14 cellular contexts compared by ENCODE assay signal in the genomic region with DNA sequence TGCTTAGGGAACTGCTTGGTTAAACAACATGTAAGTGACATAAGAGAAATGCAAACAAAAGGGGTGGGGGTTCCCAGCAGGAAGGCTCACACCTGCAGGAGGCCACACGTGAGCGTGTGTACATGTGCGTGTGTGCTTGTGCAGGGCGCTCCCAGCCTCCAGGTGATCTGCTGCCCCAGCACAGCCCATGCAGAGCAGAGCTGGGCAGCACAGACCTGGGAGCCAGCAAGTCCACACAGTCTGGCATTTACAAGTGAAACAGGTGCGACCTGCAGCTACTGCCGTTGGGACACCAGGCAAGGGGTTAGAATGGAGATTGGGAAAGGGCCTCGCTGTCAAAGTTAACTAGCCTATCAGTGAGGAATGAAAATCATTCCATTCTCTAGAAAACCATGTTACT. TPM values are rescaled to one million over a fixed set of nuclear protein-coding genes. Genes with fewer than 3 reads are reported as not detected.
A peak's percentile ranks its signal among the peaks of the same experiment; 100 is the strongest.
DNase-seq lines count a peak whose midpoint lies in the region; ATAC-seq and TF ChIP-seq lines count a peak whose summit lies in the region.
"Had no signal": no experiment of that assay in that cellular context is flagged by ENCODE, and none has a peak within 500 bp of the region (broad histone marks: within the 10 kb centered on the region; RNA-seq: fewer than 3 reads in every experiment).

No MANE protein-coding gene starts in this region.

- no peaks in the 10 kb centered on the region for H4K20me1 ChIP-seq in neural progenitor cell (ENCODE audit: low read depth)

- peak; percentile 11 for DNase-seq in Calu3
- DNase-seq in NCI-H2081 (lab: John Stamatoyannopoulos, UW) = peak; percentile 89 to 96
- no peak for DNase-seq in neural progenitor cell (ENCODE audit: low spot score)
- no peak for DNase-seq in cardiac septum (ENCODE audit: low spot score)
- DNase-seq in SKM-1 treated with dmso at 0.1 percent for 144 hours (lab: John Stamatoyannopoulos, UW; ENCODE audit: unreplicated experiment) = no peak
- no peak for DNase-seq in type B pancreatic cell (ENCODE audit: extremely low spot score, unreplicated experiment)
- DNase-seq: amniotic stem cell, NCI-H446 treated with DMSO at 0.1 percent for 48 hours, T-helper 9 cell had no signal

- H3K27me3 ChIP-seq in neural progenitor cell = no peaks in the 10 kb centered on the region
- H3K27me3 ChIP-seq: neutrophil had no signal

- H3K9ac ChIP-seq in neural progenitor cell = no peak overlapping the region

- H3K9me3 Mint-ChIP-seq in Calu3 (ENCODE audit: low read depth, unreplicated experiment) (no peaks in the 10 kb centered on the region), neural progenitor cell (no peaks in the 10 kb centered on the region), type B pancreatic cell (no peaks in the 10 kb centered on the region)
- H3K9me3 Mint-ChIP-seq in activated T-helper 17 cell treated with anti-CD3 and anti-CD28 coated beads, Interleukin-2, amount 50 U/mL, for 72 hours = no peaks in the 10 kb centered on the region

- ATAC-seq in activated T-helper 17 cell treated with anti-CD3 and anti-CD28 coated beads, Interleukin-2, amount 50 U/mL, for 72 hours (replicated peaks) = no peak
- ATAC-seq in GM19395 (IDR thresholded peaks at IDR 0.05; ENCODE audit: unreplicated experiment) = no peak
- ATAC-seq: HCT116, Right ventricle myocardium inferior had no signal

- H3K27ac Mint-ChIP-seq in Calu3 (ENCODE audit: unreplicated experiment) (no peak overlapping the region), neural progenitor cell (no peak overlapping the region), type B pancreatic cell (no peak overlapping the region)
- H3K27ac Mint-ChIP-seq in activated T-helper 17 cell treated with anti-CD3 and anti-CD28 coated beads, Interleukin-2, amount 50 U/mL, for 72 hours = peak overlapping the region; percentile 0

- no peaks in the 10 kb centered on the region for H3K27me3 Mint-ChIP-seq in Calu3 (ENCODE audit: unreplicated experiment)
- H3K27me3 Mint-ChIP-seq in activated T-helper 17 cell treated with anti-CD3 and anti-CD28 coated beads, Interleukin-2, amount 50 U/mL, for 72 hours = no peaks in the 10 kb centered on the region
- peaks cover 2% of the 10 kb centered on the region for H3K27me3 Mint-ChIP-seq in neural progenitor cell (ENCODE audit: insufficient read depth, low read depth)
- H3K27me3 Mint-ChIP-seq in type B pancreatic cell = no peaks in the 10 kb centered on the region

- TF ChIP-seq CTCF in Calu3 (IDR thresholded peaks at IDR 0.05; ENCODE audit: unreplicated experiment) (no peak), neural progenitor cell (IDR thresholded peaks at IDR 0.05) (no peak), type B pancreatic cell (conservative IDR thresholded peaks at IDR 0.05) (no peak)

- peaks cover 29% of the 10 kb centered on the region for H3K4me1 Mint-ChIP-seq in Calu3 (ENCODE audit: low read depth, unreplicated experiment)
- peaks cover 8% of the 10 kb centered on the region for H3K4me1 Mint-ChIP-seq in activated T-helper 17 cell treated with anti-CD3 and anti-CD28 coated beads, Interleukin-2, amount 50 U/mL, for 72 hours
- H3K4me1 Mint-ChIP-seq in neural progenitor cell = peaks cover 9% of the 10 kb centered on the region
- H3K4me1 Mint-ChIP-seq in type B pancreatic cell (ENCODE audit: unreplicated experiment) = peaks cover 30% of the 10 kb centered on the region

- no peaks in the 10 kb centered on the region for H3K79me2 ChIP-seq in neural progenitor cell (ENCODE audit: low read depth)

- H3K36me3 ChIP-seq in neural progenitor cell = no peaks in the 10 kb centered on the region
- H3K36me3 ChIP-seq: neutrophil had no signal

- H3K36me3 Mint-ChIP-seq in Calu3 (ENCODE audit: insufficient read depth, unreplicated experiment) = peaks cover 12% of the 10 kb centered on the region
- peaks cover 33% of the 10 kb centered on the region for H3K36me3 Mint-ChIP-seq in activated T-helper 17 cell treated with anti-CD3 and anti-CD28 coated beads, Interleukin-2, amount 50 U/mL, for 72 hours (ENCODE audit: low read depth)
- H3K36me3 Mint-ChIP-seq in neural progenitor cell = peaks cover 8% of the 10 kb centered on the region
- H3K36me3 Mint-ChIP-seq in type B pancreatic cell = peaks cover 9% of the 10 kb centered on the region

- H3K4me2 ChIP-seq in neural progenitor cell = peak overlapping the region; percentile 7

- H3K9me3 ChIP-seq in neural progenitor cell (ENCODE audit: low read depth) = no peaks in the 10 kb centered on the region
- H3K9me3 ChIP-seq: neutrophil had no signal

- CTCF ChIA-PET in Calu3 (lab: Charles Lee) = interaction anchor here (0.6 kb wide), 1 partner anchor 84 kb away, joined by 3 read pairs; no protein-coding TSS in a partner anchor

- H3K4me1 ChIP-seq in neural progenitor cell = peaks cover 14% of the 10 kb centered on the region

- no peak overlapping the region for H3K27ac ChIP-seq in neural progenitor cell
- H3K27ac ChIP-seq: neutrophil had no signal

- BruUV-seq in Calu3 (replicated peaks; lab: Mats Ljungman, UMichigan) = no TSS peak

- H3F3A ChIP-seq in neural progenitor cell (ENCODE audit: low read depth) = no peaks in the 10 kb centered on the region

- H3K4me3 Mint-ChIP-seq in Calu3 (ENCODE audit: low read depth, unreplicated experiment) = no peak overlapping the region
- no peak overlapping the region for H3K4me3 Mint-ChIP-seq in activated T-helper 17 cell treated with anti-CD3 and anti-CD28 coated beads, Interleukin-2, amount 50 U/mL, for 72 hours
- no peak overlapping the region for H3K4me3 Mint-ChIP-seq in neural progenitor cell
- no peak overlapping the region for H3K4me3 Mint-ChIP-seq in type B pancreatic cell

- H3K4me3 ChIP-seq in neural progenitor cell = no peak overlapping the region

- no peak overlapping the region for H2AFZ ChIP-seq in neural progenitor cell (replicated peaks)

- intact Hi-C loops in Calu3 (cut with micrococcal nuclease; ENCODE audit: unreplicated experiment) (no loop called here), cardiac septum (cut with DNase I) (no loop called here)

RNA-seq across cellular contexts. Expression of gene GRAMD2B, which starts 41.8 kb away (rescaled TPM):
- total RNA-seq in Calu3 (2022) = 23.0 and 23.3 TPM in 2 replicates
- 10 to 100 TPM in 1 of 2 donors, 1 to 10 TPM in 1; 8.0 to 11.8 TPM for total RNA-seq in activated T-helper 17 cell treated with anti-CD3 and anti-CD28 coated beads, Interleukin-2, amount 50 U/mL, for 72 hours
- 8.6 and 11.0 TPM in 2 replicates for total RNA-seq in neural progenitor cell (ENCODE audit: low replicate concordance)
- total RNA-seq in cardiac septum = 33.4 TPM
- 18.3 and 21.5 TPM in 2 replicates for total RNA-seq in type B pancreatic cell (ENCODE audit: low replicate concordance)

Comparison
In these comparisons a context has a peak if more than half of its experiments do, and no peak if none do; other contexts are left out.
1. DNase-seq: peak in Calu3 (single experiment) and NCI-H2081 (2 of 2); none in neural progenitor cell (single experiment), cardiac septum (single experiment), SKM-1 treated with dmso at 0.1 percent for 144 hours (single experiment) and type B pancreatic cell (single experiment).